1 cellular context compared by ENCODE assay signal in genomic region chr16:4116328-4117249, GRCh38.
TF ChIP-seq lines count a peak whose summit lies in the region.

ADCY9 (minus strand) TSS chr16:4116442; CDS start chr16:4115442, 1,000 bp downstream.

TF ChIP-seq in HepG2, 621 proteins besides CTCF, POLR2A, EP300 and RAD21 (continued from another document and continues in another):
- TF ChIP-seq ZSCAN22 (CRISPR knock-in tag; IDR thresholded peaks at IDR 0.05) = no peak
- TF ChIP-seq ZSCAN5A (CRISPR knock-in tag; IDR thresholded peaks at IDR 0.05; ENCODE audit: borderline replicate concordance) = no peak
- peak; percentile 85 for TF ChIP-seq UBTF (CRISPR knock-in tag; IDR thresholded peaks at IDR 0.05)
- no peak for TF ChIP-seq ZNF512 (CRISPR knock-in tag; IDR thresholded peaks at IDR 0.05)
- TF ChIP-seq ZBTB20 (CRISPR knock-in tag; IDR thresholded peaks at IDR 0.05; ENCODE audit: borderline replicate concordance, low read depth) = no peak
- TF ChIP-seq SP140L (CRISPR knock-in tag; IDR thresholded peaks at IDR 0.05; ENCODE audit: borderline replicate concordance) = no peak
- no peak for TF ChIP-seq ZNF383 (CRISPR knock-in tag; IDR thresholded peaks at IDR 0.05; ENCODE audit: borderline replicate concordance)
- no peak for TF ChIP-seq TFE3 (CRISPR knock-in tag; IDR thresholded peaks at IDR 0.05)
- no peak for TF ChIP-seq CBX5 (CRISPR knock-in tag; IDR thresholded peaks at IDR 0.05; ENCODE audit: borderline replicate concordance)
- no peak for TF ChIP-seq NONO (IDR thresholded peaks at IDR 0.05)
- no peak for TF ChIP-seq NONO (CRISPR knock-in tag; conservative IDR thresholded peaks at IDR 0.05)
- no peak for TF ChIP-seq BATF2 (CRISPR knock-in tag; IDR thresholded peaks at IDR 0.05)
- TF ChIP-seq ZHX1 (CRISPR knock-in tag; IDR thresholded peaks at IDR 0.05; ENCODE audit: low read depth) = no peak
- no peak for TF ChIP-seq ETV6 (CRISPR knock-in tag; conservative IDR thresholded peaks at IDR 0.05)
- TF ChIP-seq GMEB2 (CRISPR knock-in tag; IDR thresholded peaks at IDR 0.05; ENCODE audit: low read depth) = no peak
- TF ChIP-seq SETDB1 (CRISPR knock-in tag; IDR thresholded peaks at IDR 0.05; ENCODE audit: borderline replicate concordance) = no peak
- TF ChIP-seq MAFG (CRISPR knock-in tag; IDR thresholded peaks at IDR 0.05) = no peak
- no peak for TF ChIP-seq MTF1 (CRISPR knock-in tag; IDR thresholded peaks at IDR 0.05)
- 0 out of 2 replicates have a peak, but pooled peaks have one; percentile 45 for TF ChIP-seq FOXO4 (CRISPR knock-in tag; conservative IDR thresholded peaks at IDR 0.05)
- peak; percentile 48 for TF ChIP-seq FOXC1 (CRISPR knock-in tag; IDR thresholded peaks at IDR 0.05; ENCODE audit: borderline replicate concordance)
- TF ChIP-seq ZMYM2 (CRISPR knock-in tag; IDR thresholded peaks at IDR 0.05) = no peak
- no peak for TF ChIP-seq HNRNPK (IDR thresholded peaks at IDR 0.05; ENCODE audit: low read depth, low read length, poor library complexity, severe bottlenecking)
- TF ChIP-seq ZNF577 (CRISPR knock-in tag; IDR thresholded peaks at IDR 0.05; ENCODE audit: borderline replicate concordance, low read depth) = no peak
- 0 out of 2 replicates have a peak, but pooled peaks have one; percentile 46 for TF ChIP-seq ZNF501 (CRISPR knock-in tag; IDR thresholded peaks at IDR 0.05)
- no peak for TF ChIP-seq CREM (IDR thresholded peaks at IDR 0.05)
- no peak for TF ChIP-seq CREM (CRISPR knock-in tag; IDR thresholded peaks at IDR 0.05)
- TF ChIP-seq ZNF558 (CRISPR knock-in tag; IDR thresholded peaks at IDR 0.05; ENCODE audit: borderline replicate concordance) = no peak
- no peak for TF ChIP-seq ATM (IDR thresholded peaks at IDR 0.05; ENCODE audit: borderline replicate concordance)
- no peak for TF ChIP-seq RARA (CRISPR knock-in tag; IDR thresholded peaks at IDR 0.05)
- 0 out of 2 replicates have a peak, but pooled peaks have one; percentile 50 for TF ChIP-seq DNMT1 (CRISPR knock-in tag; IDR thresholded peaks at IDR 0.05)
- peak; percentile 66; the same call in 1 of the 2 replicates for TF ChIP-seq ZNF547 (CRISPR knock-in tag; IDR thresholded peaks at IDR 0.05)
- TF ChIP-seq ZNF136 (CRISPR knock-in tag; IDR thresholded peaks at IDR 0.05; ENCODE audit: low read depth) = no peak
- no peak for TF ChIP-seq FOXP1 (IDR thresholded peaks at IDR 0.05)
- no peak for TF ChIP-seq FOXP1 (CRISPR knock-in tag; IDR thresholded peaks at IDR 0.05)
- no peak for TF ChIP-seq NFE2L1 (CRISPR knock-in tag; IDR thresholded peaks at IDR 0.05; ENCODE audit: borderline replicate concordance)
- peak; percentile 73; the same call in 1 of the 2 replicates for TF ChIP-seq ZSCAN31 (CRISPR knock-in tag; IDR thresholded peaks at IDR 0.05; ENCODE audit: low read depth)
- TF ChIP-seq ZNF335 (CRISPR knock-in tag; IDR thresholded peaks at IDR 0.05) = no peak; the same call in 1 of the 2 replicates
- peak; percentile 56; the same call in 1 of the 2 replicates for TF ChIP-seq DMAP1 (CRISPR knock-in tag; IDR thresholded peaks at IDR 0.05)
- TF ChIP-seq PITX1 (CRISPR knock-in tag; IDR thresholded peaks at IDR 0.05) = no peak
- TF ChIP-seq MED13 (CRISPR knock-in tag; IDR thresholded peaks at IDR 0.05) = no peak
- no peak for TF ChIP-seq ZNF281 (CRISPR knock-in tag; IDR thresholded peaks at IDR 0.05; ENCODE audit: borderline replicate concordance)
- TF ChIP-seq ZNF18 (CRISPR knock-in tag; IDR thresholded peaks at IDR 0.05; ENCODE audit: insufficient replicate concordance) = no peak
- TF ChIP-seq NFE2L2 (IDR thresholded peaks at IDR 0.05; ENCODE audit: low read length) = no peak
- TF ChIP-seq REXO4 (CRISPR knock-in tag; IDR thresholded peaks at IDR 0.05; ENCODE audit: borderline replicate concordance) = no peak
